Comparison of ENCODE assay signal across 2 cellular contexts in genomic region chr5:142931896-142932686, GRCh38.
A peak's percentile ranks its signal among the peaks of the same experiment; 100 is the strongest.
TF ChIP-seq lines count a peak whose summit lies in the region.

No MANE protein-coding gene starts in this region.

TF ChIP-seq in liver, 16 proteins besides CTCF, POLR2A, EP300 and RAD21:
- TF ChIP-seq NR2F2 (IDR thresholded peaks at IDR 0.05) = peak; percentile 78
- no peak for TF ChIP-seq FOXA2 (IDR thresholded peaks at IDR 0.05)

TF ChIP-seq in HepG2, 621 proteins besides CTCF, POLR2A, EP300 and RAD21:
- no peak for TF ChIP-seq ZNF879 (CRISPR knock-in tag; IDR thresholded peaks at IDR 0.05)
- TF ChIP-seq ZNF503 (CRISPR knock-in tag; IDR thresholded peaks at IDR 0.05) = no peak
- TF ChIP-seq SOX13 (IDR thresholded peaks at IDR 0.05) = no peak
- no peak for TF ChIP-seq SOX13 (CRISPR knock-in tag; conservative IDR thresholded peaks at IDR 0.05 in 1 of 2, IDR thresholded peaks at IDR 0.05 in 1 of 2)
- no peak for TF ChIP-seq ZZZ3 (CRISPR knock-in tag; IDR thresholded peaks at IDR 0.05; ENCODE audit: borderline replicate concordance)
- TF ChIP-seq ZNF574 (CRISPR knock-in tag; IDR thresholded peaks at IDR 0.05) = no peak
- no peak for TF ChIP-seq SUZ12 (IDR thresholded peaks at IDR 0.05; ENCODE audit: low read depth, low read length)
- TF ChIP-seq MIXL1 (CRISPR knock-in tag; IDR thresholded peaks at IDR 0.05) = no peak
- TF ChIP-seq ZNF800 (CRISPR knock-in tag; IDR thresholded peaks at IDR 0.05) = no peak
- TF ChIP-seq ZGPAT (CRISPR knock-in tag; IDR thresholded peaks at IDR 0.05) = no peak
- no peak for TF ChIP-seq NFKB2 (CRISPR knock-in tag; IDR thresholded peaks at IDR 0.05; ENCODE audit: borderline replicate concordance)
